In the genomic region with DNA sequence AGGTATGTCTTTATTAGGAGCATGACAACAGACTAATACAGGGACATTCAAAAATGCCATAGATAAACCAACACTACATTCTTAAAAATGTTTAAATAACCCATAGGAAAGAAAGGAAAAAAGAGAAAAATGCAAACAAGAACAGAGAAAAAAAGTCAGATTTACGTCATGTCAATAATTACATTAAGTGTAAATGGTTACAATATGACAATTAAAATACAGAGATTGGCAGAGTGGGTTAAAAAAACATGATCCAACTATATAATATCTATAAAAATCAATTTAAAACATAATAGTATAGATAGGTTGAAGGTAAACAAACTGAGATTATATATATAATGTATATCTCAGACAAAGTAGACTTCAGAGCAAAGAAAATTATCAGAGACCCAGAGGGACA, we compare ENCODE assay signal across 27 cellular contexts.
"Had no signal": no experiment of that assay in that cellular context is flagged by ENCODE, and none has a peak within 500 bp of the region (broad histone marks: within the 10 kb centered on the region; RNA-seq: fewer than 3 reads in every experiment).

No MANE protein-coding gene starts in this region.

- DNase-seq: colonic mucosa; cortex of kidney; dermis blood vessel endothelial cell; dorsolateral prefrontal cortex; effector CD4-positive, alpha-beta T cell; effector CD8-positive, alpha-beta T cell; effector memory CD4-positive, alpha-beta T cell; effector memory CD8-positive, alpha-beta T cell; endodermal cell; erythroblast; esophagus squamous epithelium; foreskin fibroblast; foreskin keratinocyte; foreskin melanocyte; gastrocnemius medialis; glutamatergic neuron; head of caudate nucleus; heart left ventricle; heart right ventricle had no signal

- H3K36me3 ChIP-seq: colonic mucosa, esophagus muscularis mucosa, esophagus squamous epithelium, gastrocnemius medialis, gastroesophageal sphincter, heart left ventricle, heart right ventricle had no signal

- H3K4me3 ChIP-seq: colonic mucosa, coronary artery, dorsolateral prefrontal cortex, esophagus muscularis mucosa, esophagus squamous epithelium, gastrocnemius medialis, gastroesophageal sphincter, heart left ventricle, heart right ventricle had no signal

- H3K4me1 ChIP-seq: colonic mucosa, esophagus muscularis mucosa, foreskin keratinocyte, gastroesophageal sphincter had no signal

- H3K27me3 ChIP-seq: colonic mucosa, esophagus muscularis mucosa, esophagus squamous epithelium, foreskin keratinocyte, gastrocnemius medialis, gastroesophageal sphincter, heart left ventricle, heart right ventricle had no signal

- H3K9me3 ChIP-seq: colonic mucosa, gastrocnemius medialis had no signal

- ATAC-seq: effector memory CD8-positive, alpha-beta T cell; foreskin keratinocyte; gastrocnemius medialis; gastroesophageal sphincter; heart left ventricle; heart right ventricle had no signal

- H3K27ac ChIP-seq: colonic mucosa, coronary artery, dorsolateral prefrontal cortex, epithelial cell of prostate, esophagus muscularis mucosa, foreskin keratinocyte, gastrocnemius medialis, gastroesophageal sphincter, heart left ventricle, heart right ventricle had no signal

- FAIRE-seq: colon, endometrium, endothelial cell of umbilical vein, frontal cortex had no signal
